32 cellular contexts compared by ENCODE assay signal in the genomic region with DNA sequence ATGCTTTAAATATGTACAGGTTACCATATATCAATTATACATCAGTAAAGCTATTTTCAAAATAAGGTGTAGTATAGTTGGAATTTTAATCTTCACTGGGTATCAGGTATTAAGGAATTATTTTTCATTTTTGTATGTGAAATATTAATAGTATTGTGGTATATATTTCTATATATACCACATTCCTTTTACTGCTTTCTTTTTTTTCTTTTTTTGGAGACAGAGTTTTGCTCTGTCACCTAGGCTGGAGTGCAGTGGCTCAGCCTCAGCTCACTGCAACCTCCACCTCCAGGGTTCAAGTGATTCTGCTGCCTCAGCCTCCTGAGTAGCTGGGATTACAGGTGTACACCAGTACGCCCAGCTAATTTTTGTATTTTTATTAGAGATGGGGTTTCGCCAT. TPM values are rescaled to one million over a fixed set of nuclear protein-coding genes. Genes with fewer than 3 reads are reported as not detected.
DNase-seq lines count a peak whose midpoint lies in the region; ATAC-seq, FAIRE-seq and TF ChIP-seq lines count a peak whose summit lies in the region.
"Had no signal": no experiment of that assay in that cellular context is flagged by ENCODE, and none has a peak within 500 bp of the region (broad histone marks: within the 10 kb centered on the region; RNA-seq: fewer than 3 reads in every experiment).

No MANE protein-coding gene starts in this region.

- no peaks in the 10 kb centered on the region for H3K9me3 ChIP-seq in HEK293 (ENCODE audit: control insufficient read depth, insufficient read depth, low read depth, low read length)
- H3K9me3 ChIP-seq: A549 had no signal

- ATAC-seq in activated T-cell treated with anti-CD3 and anti-CD28 coated beads, Interleukin-2, amount 50 U/mL, for 72 hours (replicated peaks in 1 of 2), result no peak
- ATAC-seq: A549; CD8-positive, alpha-beta T cell had no signal

- POLR2A ChIA-PET in HEK293 (lab: Yijun Ruan, JAX), result no interaction called here

- H3K4me3 ChIP-seq in HEK293 (ENCODE audit: low read depth, low read length), result no peak overlapping the region
- H3K4me3 ChIP-seq: A549; BLaER1; BLaER1 treated with 17β-estradiol and CSF1 and Interleukin-3, amounts not matched to agents 10 nM and 100 nM had no signal

- no peak for FAIRE-seq in D721Med (lab: Jason Lieb, UNC)
- FAIRE-seq: A204.1, A549 had no signal

- H3K27ac Mint-ChIP-seq in activated T-cell treated with anti-CD3 and anti-CD28 coated beads, Interleukin-2, amount 50 U/mL, for 72 hours, result peak overlapping the region; percentile 78
- H3K27ac Mint-ChIP-seq: B cell; CD4-positive, alpha-beta memory T cell; CD4-positive, alpha-beta T cell; CD4-positive, CD25-positive, alpha-beta regulatory T cell; CD8-positive, alpha-beta T cell had no signal

- no peak for TF ChIP-seq CTCF in HEK293 (tag by site-specific recombination; IDR thresholded peaks at IDR 0.05)
- no peak for TF ChIP-seq CTCF in D721Med (IDR thresholded peaks at IDR 0.05; ENCODE audit: insufficient read depth, missing control alignments)

- peaks cover 0 to 1% of the 10 kb centered on the region in 2 donors for H3K9me3 Mint-ChIP-seq in activated T-cell treated with anti-CD3 and anti-CD28 coated beads, Interleukin-2, amount 50 U/mL, for 72 hours

- H3K4me1 Mint-ChIP-seq in activated T-cell treated with anti-CD3 and anti-CD28 coated beads, Interleukin-2, amount 50 U/mL, for 72 hours (ENCODE audit: low read depth), result peaks cover 15% of the 10 kb centered on the region
- H3K4me1 Mint-ChIP-seq: B cell, CD14-positive monocyte had no signal

- H3K27me3 Mint-ChIP-seq in activated T-cell treated with anti-CD3 and anti-CD28 coated beads, Interleukin-2, amount 50 U/mL, for 72 hours (ENCODE audit: low read depth), result no peaks in the 10 kb centered on the region
- H3K27me3 Mint-ChIP-seq: B cell; CD4-positive, alpha-beta memory T cell; CD4-positive, alpha-beta T cell; CD4-positive, CD25-positive, alpha-beta regulatory T cell; CD8-positive, alpha-beta memory T cell had no signal

- CTCF ChIA-PET in HEK293 (lab: Yijun Ruan, JAX), result interaction anchor here (0.7 to 0.9 kb wide), 2 partner anchors 62 to 1671 kb away, joined by 3 read pairs; no protein-coding TSS in a partner anchor

- no peak overlapping the region for H3K4me3 Mint-ChIP-seq in activated T-cell treated with anti-CD3 and anti-CD28 coated beads, Interleukin-2, amount 50 U/mL, for 72 hours
- H3K4me3 Mint-ChIP-seq: B cell; CD14-positive monocyte; CD4-positive, alpha-beta memory T cell; CD4-positive, alpha-beta T cell; CD4-positive, CD25-positive, alpha-beta regulatory T cell; CD8-positive, alpha-beta memory T cell; CD8-positive, alpha-beta T cell had no signal

- no peaks in the 10 kb centered on the region for H3K36me3 ChIP-seq in HEK293 (ENCODE audit: control insufficient read depth in 2 of 2, insufficient read depth in 1 of 2, low read length in 2 of 2)
- H3K36me3 ChIP-seq: BE2C; BLaER1; BLaER1 treated with 17β-estradiol and CSF1 and Interleukin-3, amounts not matched to agents 10 nM and 100 nM had no signal

- H3K4me1 ChIP-seq in HEK293 (ENCODE audit: control insufficient read depth, insufficient read depth, low read length), result no peaks in the 10 kb centered on the region
- H3K4me1 ChIP-seq: A549; BE2C; BLaER1; BLaER1 treated with 17β-estradiol and CSF1 and Interleukin-3, amounts not matched to agents 10 nM and 100 nM; Caco-2 had no signal

- H3K27ac ChIP-seq in HEK293 (ENCODE audit: extremely low read depth, low read depth, low read length), result no peak overlapping the region
- H3K27ac ChIP-seq: 22Rv1; A549; BLaER1; BLaER1 treated with 17β-estradiol and CSF1 and Interleukin-3, amounts not matched to agents 10 nM and 100 nM; C4-2B had no signal

- H3K36me3 Mint-ChIP-seq in activated T-cell treated with anti-CD3 and anti-CD28 coated beads, Interleukin-2, amount 50 U/mL, for 72 hours (ENCODE audit: insufficient read depth in 2 of 2), result peaks cover 25 to 39% of the 10 kb centered on the region in 2 donors
- H3K36me3 Mint-ChIP-seq: CD14-positive monocyte had no signal

- no peak for DNase-seq in activated T-cell treated with anti-CD3 and anti-CD28 coated beads, Interleukin-2, amount 50 U/mL, for 72 hours
- no peak for DNase-seq in activated T-cell treated with anti-CD3 and anti-CD28 coated beads, Interleukin-2, amount 50 U/mL, for 48 hours
- DNase-seq in D721Med (ENCODE audit: insufficient read length, low spot score), result no peak
- DNase-seq: 8988T; ACHN; AML-193; BE2C; C1 segment of cervical spinal cord; Caco-2; Calu3; CD4-positive, alpha-beta memory T cell; CD4-positive, alpha-beta T cell; CD4-positive, CD25-positive, alpha-beta regulatory T cell; CD8-positive, alpha-beta memory T cell; CD8-positive, alpha-beta T cell; COR-L47; DMS 273 treated with DMSO at 0.1 percent for 48 hours; DMS153; DMS53; DMS79; DMS79 treated with DMSO at 0.1 percent for 48 hours; DND-41; EL had no signal

TF ChIP-seq in HEK293, 187 proteins besides CTCF, POLR2A, EP300 and RAD21:
- no peak for TF ChIP-seq ZEB2 (tag by site-specific recombination; IDR thresholded peaks at IDR 0.05)
- TF ChIP-seq KLF10 (tag by site-specific recombination; IDR thresholded peaks at IDR 0.05), result no peak
- peak; percentile 96 for TF ChIP-seq ZNF211 (tag by site-specific recombination; IDR thresholded peaks at IDR 0.05; ENCODE audit: low read depth)
- TF ChIP-seq, protein P1, sequence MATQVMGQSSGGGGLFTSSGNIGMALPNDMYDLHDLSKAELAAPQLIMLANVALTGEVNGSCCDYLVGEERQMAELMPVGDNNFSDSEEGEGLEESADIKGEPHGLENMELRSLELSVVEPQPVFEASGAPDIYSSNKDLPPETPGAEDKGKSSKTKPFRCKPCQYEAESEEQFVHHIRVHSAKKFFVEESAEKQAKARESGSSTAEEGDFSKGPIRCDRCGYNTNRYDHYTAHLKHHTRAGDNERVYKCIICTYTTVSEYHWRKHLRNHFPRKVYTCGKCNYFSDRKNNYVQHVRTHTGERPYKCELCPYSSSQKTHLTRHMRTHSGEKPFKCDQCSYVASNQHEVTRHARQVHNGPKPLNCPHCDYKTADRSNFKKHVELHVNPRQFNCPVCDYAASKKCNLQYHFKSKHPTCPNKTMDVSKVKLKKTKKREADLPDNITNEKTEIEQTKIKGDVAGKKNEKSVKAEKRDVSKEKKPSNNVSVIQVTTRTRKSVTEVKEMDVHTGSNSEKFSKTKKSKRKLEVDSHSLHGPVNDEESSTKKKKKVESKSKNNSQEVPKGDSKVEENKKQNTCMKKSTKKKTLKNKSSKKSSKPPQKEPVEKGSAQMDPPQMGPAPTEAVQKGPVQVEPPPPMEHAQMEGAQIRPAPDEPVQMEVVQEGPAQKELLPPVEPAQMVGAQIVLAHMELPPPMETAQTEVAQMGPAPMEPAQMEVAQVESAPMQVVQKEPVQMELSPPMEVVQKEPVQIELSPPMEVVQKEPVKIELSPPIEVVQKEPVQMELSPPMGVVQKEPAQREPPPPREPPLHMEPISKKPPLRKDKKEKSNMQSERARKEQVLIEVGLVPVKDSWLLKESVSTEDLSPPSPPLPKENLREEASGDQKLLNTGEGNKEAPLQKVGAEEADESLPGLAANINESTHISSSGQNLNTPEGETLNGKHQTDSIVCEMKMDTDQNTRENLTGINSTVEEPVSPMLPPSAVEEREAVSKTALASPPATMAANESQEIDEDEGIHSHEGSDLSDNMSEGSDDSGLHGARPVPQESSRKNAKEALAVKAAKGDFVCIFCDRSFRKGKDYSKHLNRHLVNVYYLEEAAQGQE (tag by site-specific recombination; IDR thresholded peaks at IDR 0.05), result no peak
- no peak for TF ChIP-seq ZXDB (tag by site-specific recombination; IDR thresholded peaks at IDR 0.05)

RNA-seq across cellular contexts. Expression of a gene that starts 36.6 kb away (rescaled TPM):
- 100 to 1,000 TPM; 154 to 180 TPM for total RNA-seq in activated T-cell treated with anti-CD3 and anti-CD28 coated beads, Interleukin-2, amount 50 U/mL, for 72 hours
